Comparison of ENCODE assay signal across 23 cellular contexts in the genomic region with DNA sequence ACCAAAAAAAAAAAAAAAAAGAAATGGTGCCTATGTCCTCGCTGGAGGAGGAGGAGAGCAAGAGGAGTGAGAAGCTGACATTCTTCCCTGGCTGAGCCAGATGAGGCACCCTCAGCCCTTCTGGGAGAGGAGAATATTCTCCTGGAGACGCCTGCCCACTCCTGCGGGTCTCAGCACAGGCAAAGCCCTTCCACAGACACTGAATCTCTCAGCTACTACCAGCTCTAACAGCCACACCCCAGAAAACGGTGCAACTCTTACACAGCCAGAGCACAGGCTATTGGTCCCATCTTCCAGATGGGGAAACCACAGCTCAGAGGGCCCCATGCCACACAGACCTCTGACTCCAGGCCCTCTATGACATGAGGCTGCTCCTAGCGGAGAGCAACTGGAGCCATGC. TPM values are rescaled to one million over a fixed set of nuclear protein-coding genes. Genes with fewer than 3 reads are reported as not detected.
A peak's percentile ranks its signal among the peaks of the same experiment; 100 is the strongest.
DNase-seq lines count a peak whose midpoint lies in the region; ATAC-seq and TF ChIP-seq lines count a peak whose summit lies in the region.
"Had no signal": no experiment of that assay in that cellular context is flagged by ENCODE, and none has a peak within 500 bp of the region (broad histone marks: within the 10 kb centered on the region; RNA-seq: fewer than 3 reads in every experiment).

No MANE protein-coding gene starts in this region.

- H3K36me3 ChIP-seq in H7 (replicated peaks; ENCODE audit: control insufficient read depth, insufficient read depth, low read length) (peaks cover 1% of the 10 kb centered on the region), mesodermal cell (ENCODE audit: control insufficient read depth, insufficient read depth, low read length) (peaks cover 71% of the 10 kb centered on the region), thoracic aorta (peaks cover 35% of the 10 kb centered on the region)
- H3K36me3 ChIP-seq: BLaER1 had no signal

- H3K9me3 ChIP-seq in mesodermal cell (ENCODE audit: control insufficient read depth, low read length) (peaks cover 7% of the 10 kb centered on the region), thoracic aorta (no peaks in the 10 kb centered on the region)
- H3K9me3 ChIP-seq: BLaER1 had no signal

- DNase-seq in H7 (peak; percentile 10), thoracic aorta (ENCODE audit: low spot score) (no peak), immature natural killer cell (no peak), NCI-H774 (lab: John Stamatoyannopoulos, UW) (no peak)
- DNase-seq: CD4-positive, alpha-beta memory T cell; DMS153; EL; GOT3; NCI-H1092 treated with DMSO at 0.1 percent for 48 hours; NCI-H146; NCI-H2029 treated with DMSO at 0.1 percent for 48 hours; NCI-H2171 treated with DMSO at 0.1 percent for 48 hours; NCI-H446; NCI-H69 had no signal

- ATAC-seq in thoracic aorta (ENCODE audit: insufficient number of reproducible peaks, low FRiP score, low read depth) (no peak), HG02571 (IDR thresholded peaks at IDR 0.05; ENCODE audit: unreplicated experiment) (no peak), HG02981 (IDR thresholded peaks at IDR 0.05; ENCODE audit: unreplicated experiment) (no peak)
- ATAC-seq: GM12878, K562, Panc1 had no signal

- H3K27me3 ChIP-seq in H7 (ENCODE audit: control insufficient read depth, insufficient read depth, low read length) (peaks cover under 1% of the 10 kb centered on the region; the same call in 1 of the 2 replicates), thoracic aorta (replicated peaks; ENCODE audit: insufficient read depth) (no peaks in the 10 kb centered on the region)
- H3K27me3 ChIP-seq: BLaER1 had no signal

- no peak overlapping the region for H3K27ac Mint-ChIP-seq in immature natural killer cell
- H3K27ac Mint-ChIP-seq: CD4-positive, alpha-beta memory T cell had no signal

- peaks cover 0 to 1% of the 10 kb centered on the region in 2 donors for H3K4me1 Mint-ChIP-seq in immature natural killer cell

- H3K36me3 Mint-ChIP-seq in immature natural killer cell, result no peaks in the 10 kb centered on the region
- H3K36me3 Mint-ChIP-seq: CD4-positive, alpha-beta memory T cell had no signal

- H3K27ac ChIP-seq in cingulate gyrus (ENCODE audit: low read depth, low read length), result peak overlapping the region; percentile 13
- peak overlapping the region; percentile 64 for H3K27ac ChIP-seq in mesodermal cell (ENCODE audit: low read depth, low read length, severe bottlenecking)
- peak overlapping the region; percentile 97 to 99 for H3K27ac ChIP-seq in thoracic aorta
- H3K27ac ChIP-seq: BLaER1 had no signal

- WGBS in mesodermal cell (ENCODE audit: insufficient coverage in 2 of 2), 2 experiments, result 97 to 100% methylated on average over 2 to 3 of the region's 5 CpGs

- H3K27me3 Mint-ChIP-seq in immature natural killer cell (ENCODE audit: low read depth in 3 of 3), result peaks cover 6 to 8% (median 6%) of the 10 kb centered on the region in 3 donors

- no peak overlapping the region for H3K4me3 Mint-ChIP-seq in immature natural killer cell
- H3K4me3 Mint-ChIP-seq: CD4-positive, alpha-beta memory T cell had no signal

- TF ChIP-seq CTCF in thoracic aorta (IDR thresholded peaks at IDR 0.05), result no peak

- H3K4me3 ChIP-seq in H7 (ENCODE audit: insufficient read depth, low read depth, low read length), result no peak overlapping the region
- H3K4me3 ChIP-seq in mesodermal cell (ENCODE audit: extremely low read depth, insufficient read depth, low read length, poor library complexity, severe bottlenecking), result no peak overlapping the region
- H3K4me3 ChIP-seq in thoracic aorta, result peak overlapping the region; percentile 11
- H3K4me3 ChIP-seq: BLaER1, GM12878, K562 had no signal

- H3K4me1 ChIP-seq in mesodermal cell (ENCODE audit: control insufficient read depth, insufficient read depth, low read length, poor library complexity, severe bottlenecking) (peaks cover 35% of the 10 kb centered on the region), thoracic aorta (ENCODE audit: control insufficient read depth in 1 of 2, low read depth in 2 of 2) (peaks cover 64 to 89% of the 10 kb centered on the region in 2 donors)

- no peaks in the 10 kb centered on the region for H3K9me3 Mint-ChIP-seq in immature natural killer cell

RNA-seq across cellular contexts. Expression of gene RASL12, which starts 5.7 kb away (rescaled TPM):
- 20.9 and 22.1 TPM in 2 replicates for total RNA-seq in H7 (2014; rRNA removed; shearing (Covaris generic))
- 22.5 TPM for polyA plus RNA-seq in mesodermal cell (2013, experiment 1 of 2)
- polyA plus RNA-seq in mesodermal cell (2013, experiment 2 of 2), result 18.4 TPM
- total RNA-seq in thoracic aorta, result 100 to 1,000 TPM; 211 to 324 TPM
- polyA plus RNA-seq in immature natural killer cell, result not detected
- total RNA-seq: CD4-positive, alpha-beta memory T cell; K562 had no signal
- polyA plus RNA-seq: CD4-positive, alpha-beta memory T cell; GM12878; K562 had no signal

RNA-seq across cellular contexts. Expression of gene KBTBD13, which starts 14.5 kb away (rescaled TPM):
- 0.17 TPM in 1 of 2 replicates, not detected in the other for total RNA-seq in H7 (2014; rRNA removed; shearing (Covaris generic))
- not detected for polyA plus RNA-seq in mesodermal cell (2013, experiment 1 of 2)
- polyA plus RNA-seq in mesodermal cell (2013, experiment 2 of 2), result not detected
- total RNA-seq in thoracic aorta, result 1 to 10 TPM in 1 of 2 donors, under 1 TPM in 1; 0.63 to 3.1 TPM
- polyA plus RNA-seq in immature natural killer cell, result not detected
- total RNA-seq: A673; CD4-positive, alpha-beta memory T cell had no signal
- polyA plus RNA-seq: CD4-positive, alpha-beta memory T cell; GM12878 had no signal

RNA-seq across cellular contexts. Expression of gene SLC51B, which starts 16.9 kb away (rescaled TPM):
- total RNA-seq in H7 (2014; rRNA removed; shearing (Covaris generic)), result not detected in 2 replicates
- polyA plus RNA-seq in mesodermal cell (2013, experiment 1 of 2), result not detected
- polyA plus RNA-seq in mesodermal cell (2013, experiment 2 of 2), result not detected
- not detected for total RNA-seq in thoracic aorta
- polyA plus RNA-seq in immature natural killer cell, result not detected
- total RNA-seq: A673; CD4-positive, alpha-beta memory T cell; K562 had no signal
- polyA plus RNA-seq: CD4-positive, alpha-beta memory T cell; K562 had no signal

RNA-seq across cellular contexts. Expression of gene MTFMT, which starts 32.6 kb away (rescaled TPM):
- total RNA-seq in H7 (2014; rRNA removed; shearing (Covaris generic)), result 28.2 and 32.3 TPM in 2 replicates
- polyA plus RNA-seq in mesodermal cell (2013, experiment 1 of 2), result 9.4 TPM
- 12.2 TPM for polyA plus RNA-seq in mesodermal cell (2013, experiment 2 of 2)
- 10 to 100 TPM; 25.9 to 42.4 TPM for total RNA-seq in thoracic aorta
- 10 to 100 TPM; 17.9 to 28.4 (median 18.8) TPM for polyA plus RNA-seq in immature natural killer cell

RNA-seq across cellular contexts. Expression of gene UBAP1L, which starts 52.9 kb away (rescaled TPM):
- total RNA-seq in H7 (2014; rRNA removed; shearing (Covaris generic)), result 0.14 and 1.6 TPM in 2 replicates
- polyA plus RNA-seq in mesodermal cell (2013, experiment 1 of 2), result 2.3 TPM
- polyA plus RNA-seq in mesodermal cell (2013, experiment 2 of 2), result 1.6 TPM
- total RNA-seq in thoracic aorta, result 10 to 100 TPM in 1 of 2 donors, 1 to 10 TPM in 1; 3.7 to 11.0 TPM
- under 1 TPM; 0.26 to 0.53 (median 0.43) TPM for polyA plus RNA-seq in immature natural killer cell

Comparison
In these comparisons a context has a peak if more than half of its experiments do, and no peak if none do; other contexts are left out.
1. H3K27ac ChIP-seq: peak in every context shown above with its lines; median percentile 98 in thoracic aorta; 64 in mesodermal cell; 13 in cingulate gyrus.